In genomic region chr5:41335596-41335995, GRCh38 we compare ENCODE assay signal across 1 cellular context.
TF ChIP-seq lines count a peak whose summit lies in the region.

No MANE protein-coding gene starts in this region.

TF ChIP-seq in IMR-90, 13 proteins besides CTCF, POLR2A, EP300 and RAD21 (continued from another document):
- TF ChIP-seq, protein P1, sequence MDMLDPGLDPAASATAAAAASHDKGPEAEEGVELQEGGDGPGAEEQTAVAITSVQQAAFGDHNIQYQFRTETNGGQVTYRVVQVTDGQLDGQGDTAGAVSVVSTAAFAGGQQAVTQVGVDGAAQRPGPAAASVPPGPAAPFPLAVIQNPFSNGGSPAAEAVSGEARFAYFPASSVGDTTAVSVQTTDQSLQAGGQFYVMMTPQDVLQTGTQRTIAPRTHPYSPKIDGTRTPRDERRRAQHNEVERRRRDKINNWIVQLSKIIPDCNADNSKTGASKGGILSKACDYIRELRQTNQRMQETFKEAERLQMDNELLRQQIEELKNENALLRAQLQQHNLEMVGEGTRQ (IDR thresholded peaks at IDR 0.05; ENCODE audit: low read depth, low read length), result no peak
- TF ChIP-seq CHD1 (IDR thresholded peaks at IDR 0.05; ENCODE audit: low read depth, low read length) (no peak), MAFK (IDR thresholded peaks at IDR 0.05; ENCODE audit: low read depth, low read length) (no peak)
